In the genomic region with DNA sequence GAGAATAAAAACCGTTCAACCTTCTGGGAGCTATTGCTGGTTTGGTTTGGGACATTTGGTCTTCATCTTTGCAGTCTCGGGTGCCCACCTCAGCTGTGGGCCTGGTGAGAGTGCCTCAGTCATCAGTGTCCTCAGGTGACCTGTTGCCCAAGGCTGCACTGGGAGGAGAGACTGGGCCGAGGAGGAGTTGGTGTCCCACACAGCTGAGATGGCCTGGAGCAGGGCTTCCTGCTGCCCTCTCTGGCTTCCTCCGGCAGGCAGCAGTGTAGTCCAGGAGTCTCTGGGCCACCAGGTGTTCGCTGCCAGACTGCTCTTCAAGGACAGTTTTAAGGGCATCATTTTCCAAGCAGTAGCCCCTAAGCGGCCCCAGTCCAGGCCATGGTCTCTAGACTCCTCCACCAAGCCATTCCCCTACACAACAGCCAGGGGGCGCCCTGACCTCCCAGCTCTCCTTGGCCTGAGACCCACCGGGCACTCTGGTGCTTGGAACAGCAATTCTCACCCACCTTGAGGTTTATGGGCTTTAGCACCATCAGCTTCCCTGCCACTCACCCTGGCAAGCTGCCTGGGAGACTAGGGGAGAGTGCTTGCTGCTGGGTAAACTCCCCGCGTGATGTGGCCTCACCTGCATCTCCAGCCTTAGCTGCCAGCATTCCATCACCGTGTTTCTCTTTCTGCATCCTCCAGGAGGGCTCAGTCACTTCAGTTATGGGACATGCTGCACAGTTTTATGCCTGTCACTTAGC, we compare ENCODE assay signal across 1 cellular context.
TF ChIP-seq lines count a peak whose summit lies in the region.

No MANE protein-coding gene starts in this region.

TF ChIP-seq in H1, 55 proteins besides CTCF, POLR2A, EP300 and RAD21:
- TF ChIP-seq RNF2 (IDR thresholded peaks at IDR 0.05; ENCODE audit: borderline replicate concordance, low read depth, low read length, missing control alignments, poor library complexity, severe bottlenecking) (no peak), SP4 (IDR thresholded peaks at IDR 0.05; ENCODE audit: low read length) (no peak), CEBPB (IDR thresholded peaks at IDR 0.05; ENCODE audit: low read depth, low read length) (no peak), YY1 (IDR thresholded peaks at IDR 0.05; ENCODE audit: low read depth, low read length) (0 out of 2 replicates have a peak, but pooled peaks have one; percentile 44), ZNF274 (IDR thresholded peaks at IDR 0.05; ENCODE audit: borderline replicate concordance, extremely low read depth, low read length) (no peak), SIX5 (IDR thresholded peaks at IDR 0.05; ENCODE audit: low read depth, low read length) (no peak), FOSL1 (IDR thresholded peaks at IDR 0.05; ENCODE audit: insufficient read depth, low read depth, low read length) (no peak), POU5F1 (IDR thresholded peaks at IDR 0.05; ENCODE audit: low read depth, low read length) (no peak), HDAC6 (IDR thresholded peaks at IDR 0.05; ENCODE audit: low read depth, low read length) (no peak), PHF8 (conservative IDR thresholded peaks at IDR 0.05; ENCODE audit: low read depth, low read length) (no peak), RXRA (IDR thresholded peaks at IDR 0.05; ENCODE audit: insufficient read depth, low read depth, low read length) (no peak), MAFK (IDR thresholded peaks at IDR 0.05; ENCODE audit: low read depth, low read length) (no peak), TBP (IDR thresholded peaks at IDR 0.05; ENCODE audit: low read depth, low read length) (no peak), CBX8 (IDR thresholded peaks at IDR 0.05; ENCODE audit: borderline replicate concordance, low read depth, low read length) (no peak)
- TF ChIP-seq, protein P1, sequence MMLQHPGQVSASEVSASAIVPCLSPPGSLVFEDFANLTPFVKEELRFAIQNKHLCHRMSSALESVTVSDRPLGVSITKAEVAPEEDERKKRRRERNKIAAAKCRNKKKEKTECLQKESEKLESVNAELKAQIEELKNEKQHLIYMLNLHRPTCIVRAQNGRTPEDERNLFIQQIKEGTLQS (IDR thresholded peaks at IDR 0.05; ENCODE audit: insufficient read depth, low read depth, low read length), result 0 out of 2 replicates have a peak, but pooled peaks have one; percentile 9
